ENCODE assay signal across 10 cellular contexts in the genomic region with DNA sequence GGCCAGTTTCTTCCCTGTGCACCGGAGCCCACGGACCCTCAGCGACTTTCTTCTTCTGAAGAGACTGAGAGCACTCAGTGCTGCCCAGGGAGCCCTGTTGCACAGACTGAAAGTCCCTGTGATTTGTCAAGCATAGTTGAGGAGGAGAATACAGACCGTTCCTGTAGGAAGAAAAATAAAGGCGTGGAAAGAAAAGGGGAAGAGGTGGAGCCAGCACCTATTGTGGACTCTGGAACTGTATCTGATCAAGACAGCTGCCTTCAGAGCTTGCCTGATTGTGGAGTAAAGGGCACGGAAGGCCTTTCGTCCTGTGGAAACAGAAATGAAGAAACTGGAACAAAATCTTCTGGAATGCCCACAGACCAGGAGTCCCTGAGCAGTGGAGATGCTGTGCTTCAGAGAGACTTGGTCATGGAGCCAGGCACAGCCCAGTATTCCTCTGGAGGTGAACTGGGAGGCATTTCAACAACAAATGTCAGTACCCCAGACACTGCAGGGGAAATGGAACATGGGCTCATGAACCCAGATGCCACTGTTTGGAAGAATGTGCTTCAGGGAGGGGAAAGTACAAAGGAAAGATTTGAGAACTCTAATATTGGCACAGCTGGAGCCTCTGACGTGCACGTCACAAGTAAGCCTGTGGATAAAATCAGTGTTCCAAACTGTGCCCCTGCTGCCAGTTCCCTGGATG.
DNase-seq lines count a peak whose midpoint lies in the region; ATAC-seq, FAIRE-seq and TF ChIP-seq lines count a peak whose summit lies in the region.
"Had no signal": no experiment of that assay in that cellular context is flagged by ENCODE, and none has a peak within 500 bp of the region (broad histone marks: within the 10 kb centered on the region; RNA-seq: fewer than 3 reads in every experiment).

No MANE protein-coding gene starts in this region.

- H3K4me3 ChIP-seq in PC-3 (ENCODE audit: low read length) (no peak overlapping the region), esophagus muscularis mucosa (peak overlapping the region; percentile 6 to 21 (median 14)), pancreas (peak overlapping the region in 3 of 4 donors; percentile 4 to 57 (median 47))

- intact Hi-C loops in CD14-positive monocyte (cut with micrococcal nuclease), result no loop called here
- intact Hi-C loops in PC-3 (cut with micrococcal nuclease), result no loop called here
- intact Hi-C loops in esophagus muscularis mucosa (cut with DNase I), result no loop called here
- intact Hi-C loops in pancreas (cut with DNase I), result no loop called here

- peak overlapping the region; percentile 74 for H3K4me3 Mint-ChIP-seq in CD14-positive monocyte

- H3K9me3 ChIP-seq in PC-3 (ENCODE audit: low read length), result no peaks in the 10 kb centered on the region
- H3K9me3 ChIP-seq in esophagus muscularis mucosa, result no peaks in the 10 kb centered on the region
- H3K9me3 ChIP-seq in pancreas, result no peaks in the 10 kb centered on the region

- BruUV-seq in PC-3 (replicated peaks; lab: Mats Ljungman, UMichigan), result TSS peak; percentile 31

- H3K4me1 Mint-ChIP-seq in CD14-positive monocyte, result peaks cover 66% of the 10 kb centered on the region

- no peak overlapping the region for H3K9ac ChIP-seq in PC-3 (ENCODE audit: low read length)

- 38% methylated on average over 9 of the region's 9 CpGs for WGBS in esophagus muscularis mucosa
- WGBS in pancreas, 2 donors, result 33 to 37% methylated on average over 9 of the region's 9 CpGs

- peak; percentile 54 for ATAC-seq in PC-3
- peak; percentile 53 to 64 (median 57) for ATAC-seq in pancreas
- ATAC-seq in GM18498 (IDR thresholded peaks at IDR 0.05; ENCODE audit: unreplicated experiment), result no peak
- ATAC-seq in HG03159 (IDR thresholded peaks at IDR 0.05; ENCODE audit: unreplicated experiment), result no peak
- no peak for ATAC-seq in GM21737 (IDR thresholded peaks at IDR 0.05; ENCODE audit: unreplicated experiment)

- TF ChIP-seq POLR2A in esophagus muscularis mucosa (IDR thresholded peaks at IDR 0.05; ENCODE audit: low read depth), result no peak

- peak overlapping the region; percentile 99 to 100 (median 100) for H3K27ac Mint-ChIP-seq in CD14-positive monocyte

- no peaks in the 10 kb centered on the region for H3K9me2 ChIP-seq in PC-3 (replicated peaks; ENCODE audit: low read length)

- H3F3A ChIP-seq in PC-3 (ENCODE audit: low read length, unreplicated experiment), result no peaks in the 10 kb centered on the region

- POLR2A ChIA-PET in PC-3 (lab: Charles Lee; ENCODE audit: unreplicated experiment), result no interaction called here

- no peaks in the 10 kb centered on the region for H3K9me3 Mint-ChIP-seq in CD14-positive monocyte

- H3K36me3 ChIP-seq in PC-3 (ENCODE audit: low read depth, low read length), result 0 out of 2 replicates have a peak, but pooled peaks cover 12% of the 10 kb centered on the region
- peaks cover 0 to 10% (median 2%) of the 10 kb centered on the region in 4 donors for H3K36me3 ChIP-seq in esophagus muscularis mucosa
- no peaks in the 10 kb centered on the region for H3K36me3 ChIP-seq in pancreas

- DNase-seq in CD14-positive monocyte (ENCODE audit: low spot score) (no peak), PC-3 (peak; percentile 8), esophagus muscularis mucosa (ENCODE audit: extremely low spot score) (no peak), pancreas (peak in 4 of 6 donors; percentile 66 to 73 (median 72)), SW480 (ENCODE audit: low spot score) (no peak)
- DNase-seq: DND-41, NCI-H774 had no signal

- TF ChIP-seq CTCF in CD14-positive monocyte (IDR thresholded peaks at IDR 0.05) (no peak), PC-3 (conservative IDR thresholded peaks at IDR 0.05; ENCODE audit: low read depth, low read length) (no peak), esophagus muscularis mucosa (IDR thresholded peaks at IDR 0.05) (no peak), pancreas (IDR thresholded peaks at IDR 0.05) (no peak)

- H3K27ac ChIP-seq in PC-3 (ENCODE audit: low read length) (no peak overlapping the region), esophagus muscularis mucosa (replicated peaks in 1 of 4) (peak overlapping the region; percentile 83 to 89 (median 84)), pancreas (peak overlapping the region; percentile 85 to 91 (median 90))

- H2AFZ ChIP-seq in PC-3 (ENCODE audit: low read length), result no peak overlapping the region

- H3K27me3 ChIP-seq in PC-3 (ENCODE audit: low read length), result no peaks in the 10 kb centered on the region
- no peaks in the 10 kb centered on the region for H3K27me3 ChIP-seq in esophagus muscularis mucosa
- no peaks in the 10 kb centered on the region for H3K27me3 ChIP-seq in pancreas

- peaks cover 0 to 8% (median 0%) of the 10 kb centered on the region in 3 donors for H3K27me3 Mint-ChIP-seq in CD14-positive monocyte (ENCODE audit: low read depth in 3 of 3)

- no peaks in the 10 kb centered on the region for H4K20me1 ChIP-seq in PC-3 (ENCODE audit: low read length)

- CTCF ChIA-PET in PC-3 (lab: Charles Lee), result no interaction called here

- H3K79me2 ChIP-seq in PC-3 (ENCODE audit: low read length), result peaks cover 33% of the 10 kb centered on the region

- no peak overlapping the region for H3K4me2 ChIP-seq in PC-3 (ENCODE audit: low read length)

- H3K4me1 ChIP-seq in PC-3 (ENCODE audit: insufficient read depth, low read length) (peaks cover 28% of the 10 kb centered on the region), esophagus muscularis mucosa (peaks cover 49 to 83% (median 78%) of the 10 kb centered on the region in 4 donors), pancreas (peaks cover 6 to 46% (median 29%) of the 10 kb centered on the region in 3 donors)

- TF ChIP-seq EP300 in esophagus muscularis mucosa (IDR thresholded peaks at IDR 0.05), result no peak

- peak; percentile 9 for FAIRE-seq in pancreas (lab: Jason Lieb, UNC)

- peaks cover 71 to 88% of the 10 kb centered on the region in 2 donors for H3K36me3 Mint-ChIP-seq in CD14-positive monocyte

Comparison
In these comparisons a context has a peak if more than half of its experiments do, and no peak if none do; other contexts are left out.
1. DNase-seq: peak in PC-3 (single experiment) and pancreas (4 of 6); none in CD14-positive monocyte (single experiment), esophagus muscularis mucosa (single experiment) and SW480 (single experiment).
2. ATAC-seq: peak in PC-3 (single experiment) and pancreas (4 of 4); none in GM18498 (single experiment), HG03159 (single experiment) and GM21737 (single experiment).